25 cellular contexts compared by ENCODE assay signal in the genomic region with DNA sequence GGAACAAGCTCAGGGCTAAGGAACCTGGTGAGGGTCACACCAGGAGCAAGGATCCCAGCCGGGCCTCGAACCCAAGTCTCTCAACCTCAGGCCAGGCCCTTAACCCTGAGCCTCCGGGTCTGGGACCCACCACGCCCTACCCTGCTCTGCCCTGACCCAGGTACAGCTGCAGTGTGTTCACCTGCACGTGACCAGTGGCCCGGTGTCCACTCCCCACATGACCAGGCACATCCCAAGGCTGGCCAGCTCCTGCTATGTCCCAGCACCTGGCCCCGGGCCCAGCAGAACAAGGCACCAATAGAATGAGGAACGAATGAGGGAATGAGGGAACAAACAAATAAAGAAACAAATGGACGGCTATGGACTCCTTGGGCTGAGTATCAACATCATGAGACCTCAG.
"Had no signal": no experiment of that assay in that cellular context is flagged by ENCODE, and none has a peak within 500 bp of the region (broad histone marks: within the 10 kb centered on the region; RNA-seq: fewer than 3 reads in every experiment).

No MANE protein-coding gene starts in this region.

- H3K36me3 Mint-ChIP-seq: naive thymus-derived CD8-positive, alpha-beta T cell had no signal

- H3K4me1 ChIP-seq: foreskin keratinocyte had no signal

- H3K9me3 ChIP-seq: mucosa of descending colon, pancreas, spleen, stomach, thoracic aorta, transverse colon had no signal

- H3K27ac ChIP-seq: coronary artery, foreskin keratinocyte, hepatocyte, pancreas, spleen, stomach, thoracic aorta, transverse colon had no signal

- H2AFZ ChIP-seq: hepatocyte had no signal

- ATAC-seq: foreskin keratinocyte; left cardiac atrium; mucosa of descending colon; naive thymus-derived CD8-positive, alpha-beta T cell; pancreas; sciatic nerve had no signal

- H3K4me3 Mint-ChIP-seq: endodermal cell; naive thymus-derived CD8-positive, alpha-beta T cell had no signal

- H3K9me3 Mint-ChIP-seq: endodermal cell; naive thymus-derived CD8-positive, alpha-beta T cell had no signal

- H3K4me3 ChIP-seq: coronary artery, hepatocyte, mucosa of descending colon, pancreas, spleen, stomach, thoracic aorta, transverse colon had no signal

- H3K27me3 Mint-ChIP-seq: progenitor cell of endocrine pancreas had no signal

- H3K27me3 ChIP-seq: foreskin keratinocyte, hepatocyte, pancreas, spleen, stomach, transverse colon had no signal

- H3K36me3 ChIP-seq: pancreas, stomach, thoracic aorta, transverse colon had no signal

- H3K4me2 ChIP-seq: hepatocyte had no signal

- H3K4me1 Mint-ChIP-seq: endodermal cell had no signal

- H3K27ac Mint-ChIP-seq: endodermal cell had no signal

- DNase-seq: effector CD4-positive, alpha-beta T cell; endodermal cell; erythroblast; foreskin keratinocyte; head of caudate nucleus; kidney; left cardiac atrium; mammary epithelial cell; naive thymus-derived CD8-positive, alpha-beta T cell; occipital lobe; spleen; stimulated activated CD4-positive, alpha-beta T cell treated with anti-CD3 and anti-CD28 coated beads, Interleukin-15, amount 100 ng/mL, for 24 hours; stimulated activated CD4-positive, alpha-beta T cell treated with anti-CD3 and anti-CD28 coated beads, Interleukin-1b, Interleukin-23, amount 100 ng/mL, for 48 hours; stimulated activated CD4-positive, alpha-beta T cell treated with anti-CD3 and anti-CD28 coated beads, Interleukin-4, amount 100 ng/mL, for 24 hours; stimulated activated naive CD4-positive, alpha-beta T cell; stomach; substantia nigra; transverse colon had no signal
